ENCODE assay signal across 8 cellular contexts in genomic region chr4:56544573-56545131, GRCh38. TPM values are rescaled to one million over a fixed set of nuclear protein-coding genes. Genes with fewer than 3 reads are reported as not detected.
DNase-seq lines count a peak whose midpoint lies in the region; ATAC-seq and TF ChIP-seq lines count a peak whose summit lies in the region.

No MANE protein-coding gene starts in this region.

- POLR2A ChIA-PET in OCI-LY7 (lab: Charles Lee), result interaction anchor here (0.5 to 1.0 kb wide), 6 partner anchors 10 to 368 kb away, joined by 3 to 4 read pairs (median 4); partner anchors contain the start of gene PAICS

- peaks cover 3% of the 10 kb centered on the region; the same call in 1 of the 2 replicates for H3K9me3 ChIP-seq in OCI-LY7 (ENCODE audit: low read length)
- no peaks in the 10 kb centered on the region for H3K9me3 ChIP-seq in esophagus (ENCODE audit: control insufficient read depth in 2 of 2, insufficient read depth in 1 of 2, low read depth in 1 of 2, low read length in 1 of 2)
- no peaks in the 10 kb centered on the region for H3K9me3 ChIP-seq in muscle layer of duodenum (ENCODE audit: control insufficient read depth in 1 of 2, low read length in 2 of 2)

- peak overlapping the region; percentile 66 for H3K4me3 Mint-ChIP-seq in activated T-cell treated with anti-CD3 and anti-CD28 coated beads, Interleukin-2, amount 50 U/mL, for 24 hours

- intact Hi-C loops in OCI-LY7 (cut with micrococcal nuclease; ENCODE audit: unreplicated experiment), result loop anchor here (1.0 to 2.0 kb wide), 3 partner anchors 110 to 292 kb away; partner anchors contain the start of genes AASDH and PPAT

- no peaks in the 10 kb centered on the region for H3K9me2 ChIP-seq in OCI-LY7 (ENCODE audit: insufficient read depth, low read length)

- no peaks in the 10 kb centered on the region for H3K27me3 ChIP-seq in esophagus (ENCODE audit: control insufficient read depth in 1 of 2, insufficient read depth in 2 of 2, low read length in 2 of 2)
- H3K27me3 ChIP-seq in muscle layer of duodenum (ENCODE audit: low read depth, low read length), result no peaks in the 10 kb centered on the region

- DNase-seq in COLO829 (ENCODE audit: low spot score), result peak; percentile 70
- DNase-seq in HT1080 (ENCODE audit: low read depth), result peak; percentile 66
- peak; percentile 68 for DNase-seq in OCI-LY7 (ENCODE audit: low spot score)
- peak; percentile 94 for DNase-seq in activated T-cell treated with anti-CD3 and anti-CD28 coated beads, Interleukin-2, amount 50 U/mL, for 24 hours
- peak; percentile 77 to 78 for DNase-seq in stimulated activated CD8-positive, alpha-beta memory T cell treated with anti-CD3 and anti-CD28 coated beads, Interleukin-7, amount 100 ng/mL, for 1 hour (ENCODE audit: low read depth in 2 of 2)

- H3K27ac ChIP-seq in OCI-LY7 (ENCODE audit: low read depth, low read length, poor library complexity, severe bottlenecking) (no peak overlapping the region), esophagus (ENCODE audit: low read depth in 2 of 2, low read length in 1 of 2) (no peak overlapping the region), muscle layer of duodenum (ENCODE audit: low read length) (no peak overlapping the region)

- H3K4me3 ChIP-seq in OCI-LY7 (ENCODE audit: low read depth, low read length, poor library complexity, severe bottlenecking), result peak overlapping the region; percentile 56
- peak overlapping the region; percentile 21 to 28 for H3K4me3 ChIP-seq in esophagus (ENCODE audit: low read depth in 1 of 2, low read length in 2 of 2)
- H3K4me3 ChIP-seq in muscle layer of duodenum (ENCODE audit: low read depth in 1 of 2, low read length in 2 of 2), result peak overlapping the region; percentile 35 to 62

- no peaks in the 10 kb centered on the region for H3K36me3 Mint-ChIP-seq in activated T-cell treated with anti-CD3 and anti-CD28 coated beads, Interleukin-2, amount 50 U/mL, for 24 hours (ENCODE audit: low read depth)

- H3K79me2 ChIP-seq in OCI-LY7 (ENCODE audit: insufficient read depth, low read depth, low read length), result no peaks in the 10 kb centered on the region

- H3K27me3 Mint-ChIP-seq in activated T-cell treated with anti-CD3 and anti-CD28 coated beads, Interleukin-2, amount 50 U/mL, for 24 hours, result peaks cover 13% of the 10 kb centered on the region

- peak; percentile 99 for ATAC-seq in GM21367 (IDR thresholded peaks at IDR 0.05; ENCODE audit: unreplicated experiment)

- WGBS in esophagus, 2 donors, result 2 to 3% methylated on average over 33 of the region's 33 CpGs

- CTCF ChIA-PET in OCI-LY7 (lab: Charles Lee; ENCODE audit: unreplicated experiment), result no interaction called here

- H3K4me2 ChIP-seq in OCI-LY7 (ENCODE audit: low read length), result peak overlapping the region; percentile 67

- peak overlapping the region; percentile 74 for H2AFZ ChIP-seq in OCI-LY7 (ENCODE audit: low read length)

- peak; percentile 95 for TF ChIP-seq CTCF in OCI-LY7 (conservative IDR thresholded peaks at IDR 0.05; ENCODE audit: low read length)

- H3K27ac Mint-ChIP-seq in activated T-cell treated with anti-CD3 and anti-CD28 coated beads, Interleukin-2, amount 50 U/mL, for 24 hours, result no peak overlapping the region

- peaks cover 13% of the 10 kb centered on the region for H3K4me1 Mint-ChIP-seq in activated T-cell treated with anti-CD3 and anti-CD28 coated beads, Interleukin-2, amount 50 U/mL, for 24 hours (ENCODE audit: low read depth)

- no peaks in the 10 kb centered on the region for H3K9me3 Mint-ChIP-seq in activated T-cell treated with anti-CD3 and anti-CD28 coated beads, Interleukin-2, amount 50 U/mL, for 24 hours

- BruUV-seq in OCI-LY7 (replicated peaks; lab: Mats Ljungman, UMichigan), result no TSS peak

- H3K36me3 ChIP-seq in OCI-LY7 (ENCODE audit: insufficient read depth, low read length), result no peaks in the 10 kb centered on the region
- no peaks in the 10 kb centered on the region for H3K36me3 ChIP-seq in esophagus (ENCODE audit: control insufficient read depth in 2 of 2, insufficient read depth in 2 of 2, low read length in 1 of 2)
- H3K36me3 ChIP-seq in muscle layer of duodenum (ENCODE audit: control insufficient read depth in 1 of 2, insufficient read depth in 2 of 2, low read length in 2 of 2), result no peaks in the 10 kb centered on the region

- H3K4me1 ChIP-seq in OCI-LY7 (ENCODE audit: insufficient read depth, low read length, poor library complexity, severe bottlenecking) (peaks cover 4% of the 10 kb centered on the region), esophagus (ENCODE audit: control insufficient read depth in 2 of 2, insufficient read depth in 2 of 2, low read length in 1 of 2) (peaks cover 0 to 2% of the 10 kb centered on the region in 2 donors), muscle layer of duodenum (ENCODE audit: control insufficient read depth in 1 of 2, insufficient read depth in 2 of 2, low read length in 2 of 2) (no peaks in the 10 kb centered on the region)

- no peaks in the 10 kb centered on the region for H4K20me1 ChIP-seq in OCI-LY7 (ENCODE audit: insufficient read depth, low read length)

RNA-seq across cellular contexts. Expression of gene ARL9, which starts 39.1 kb away (rescaled TPM):
- not detected in 2 replicates for total RNA-seq in HT1080 (2014; rRNA removed; shearing (Covaris generic))
- not detected in 2 replicates for polyA plus RNA-seq in HT1080 (2015; cell fraction: cytosol; rRNA removed)
- polyA plus RNA-seq in HT1080 (2015; cell fraction: nucleus; rRNA removed), result not detected in 2 replicates
- 0.32 TPM in 1 of 2 replicates, not detected in the other for total RNA-seq in OCI-LY7 (2014; rRNA removed; shearing (Covaris generic))
- total RNA-seq in OCI-LY7 (2022), result 0.76 TPM in 1 of 2 replicates, not detected in the other
- under 1 TPM; 0.34 to 0.37 TPM for polyA plus RNA-seq in esophagus
